8 cellular contexts compared by ENCODE assay signal in the genomic region with DNA sequence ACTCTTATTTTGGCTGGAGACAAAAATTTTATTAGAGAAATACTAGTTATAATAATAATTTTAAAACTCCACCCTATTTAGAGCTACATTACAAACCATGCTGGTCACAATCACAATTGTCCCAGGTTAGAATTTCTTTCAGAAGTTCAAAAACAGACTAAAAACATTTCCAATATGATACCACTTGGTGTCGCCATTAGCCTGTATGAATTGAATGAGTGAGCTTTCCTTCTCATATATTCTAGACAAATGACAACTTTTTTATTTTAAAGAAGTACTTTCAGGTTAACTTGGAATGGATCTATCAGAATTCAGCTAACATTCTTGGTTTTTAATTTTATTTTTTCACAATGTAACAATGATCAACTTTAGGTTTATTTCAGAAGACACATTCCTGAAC. TPM values are rescaled to one million over a fixed set of nuclear protein-coding genes. Genes with fewer than 3 reads are reported as not detected.
A peak's percentile ranks its signal among the peaks of the same experiment; 100 is the strongest.
DNase-seq lines count a peak whose midpoint lies in the region; ATAC-seq, FAIRE-seq and TF ChIP-seq lines count a peak whose summit lies in the region.

No MANE protein-coding gene starts in this region.

- H3K36me3 ChIP-seq in bronchial epithelial cell (ENCODE audit: control insufficient read depth, insufficient read depth, low read length) (no peaks in the 10 kb centered on the region), neural progenitor cell (no peaks in the 10 kb centered on the region), upper lobe of left lung (no peaks in the 10 kb centered on the region)

- no peak for FAIRE-seq in bronchial epithelial cell (lab: Jason Lieb, UNC)

- TF ChIP-seq CTCF in bronchial epithelial cell (IDR thresholded peaks at IDR 0.05; ENCODE audit: insufficient read depth, low read length, severe bottlenecking) (no peak), neural progenitor cell (IDR thresholded peaks at IDR 0.05) (peak; percentile 69), upper lobe of left lung (IDR thresholded peaks at IDR 0.05) (peak in 3 of 6 experiments; percentile 12 to 22 (median 17))

- no peak for TF ChIP-seq EP300 in upper lobe of left lung (IDR thresholded peaks at IDR 0.05)

- TF ChIP-seq POLR2A in upper lobe of left lung (IDR thresholded peaks at IDR 0.05), result no peak

- 20 to 23% methylated on average over 1 of the region's 1 CpG for WGBS in upper lobe of left lung, 2 donors

- H3K27ac ChIP-seq in neural progenitor cell (no peak overlapping the region), upper lobe of left lung (no peak overlapping the region)

- no peaks in the 10 kb centered on the region for H3K9me3 ChIP-seq in neural progenitor cell (ENCODE audit: low read depth)
- H3K9me3 ChIP-seq in upper lobe of left lung, result no peaks in the 10 kb centered on the region

- no peaks in the 10 kb centered on the region for H3F3A ChIP-seq in neural progenitor cell (ENCODE audit: low read depth)

- no peak overlapping the region for H3K4me3 Mint-ChIP-seq in neural progenitor cell

- H3K9ac ChIP-seq in neural progenitor cell, result no peak overlapping the region

- ATAC-seq in GM19463 (IDR thresholded peaks at IDR 0.05; ENCODE audit: unreplicated experiment) (peak; percentile 51), upper lobe of left lung (ENCODE audit: low FRiP score in 2 of 2) (no peak)

- H3K4me1 ChIP-seq in neural progenitor cell, result no peaks in the 10 kb centered on the region
- H3K4me1 ChIP-seq in upper lobe of left lung, result no peaks in the 10 kb centered on the region

- H3K27ac Mint-ChIP-seq in neural progenitor cell, result no peak overlapping the region

- H3K4me2 ChIP-seq in neural progenitor cell, result no peak overlapping the region

- no peaks in the 10 kb centered on the region for H3K9me3 Mint-ChIP-seq in neural progenitor cell

- H3K36me3 Mint-ChIP-seq in neural progenitor cell, result no peaks in the 10 kb centered on the region

- no peaks in the 10 kb centered on the region for H3K4me1 Mint-ChIP-seq in neural progenitor cell

- DNase-seq in Ammon's horn (ENCODE audit: low spot score) (peak; percentile 32), NCI-H146 (lab: John Stamatoyannopoulos, UW) (peak; percentile 67), bronchial epithelial cell (ENCODE audit: low read depth) (peak; percentile 37), neural progenitor cell (ENCODE audit: low spot score) (peak; percentile 45), ecto neural progenitor cell (ENCODE audit: low spot score) (no peak), upper lobe of left lung (no peak), retina (no peak)

- H3K79me2 ChIP-seq in neural progenitor cell (ENCODE audit: low read depth), result no peaks in the 10 kb centered on the region

- no peaks in the 10 kb centered on the region for H3K27me3 ChIP-seq in bronchial epithelial cell (ENCODE audit: control insufficient read depth, insufficient read depth, low read length)
- no peaks in the 10 kb centered on the region for H3K27me3 ChIP-seq in neural progenitor cell
- no peaks in the 10 kb centered on the region for H3K27me3 ChIP-seq in upper lobe of left lung

- H3K27me3 Mint-ChIP-seq in neural progenitor cell (ENCODE audit: insufficient read depth, low read depth), result no peaks in the 10 kb centered on the region

- H3K4me3 ChIP-seq in bronchial epithelial cell (ENCODE audit: low read depth, low read length) (no peak overlapping the region), neural progenitor cell (no peak overlapping the region), upper lobe of left lung (no peak overlapping the region)

- no peaks in the 10 kb centered on the region for H4K20me1 ChIP-seq in neural progenitor cell (ENCODE audit: low read depth)

- no peak overlapping the region for H2AFZ ChIP-seq in neural progenitor cell (replicated peaks)

RNA-seq across cellular contexts. Expression of a gene that starts 48.0 kb away (rescaled TPM):
- 27.9 and 64.8 TPM in 2 replicates for total RNA-seq in bronchial epithelial cell
- total RNA-seq in neural progenitor cell (ENCODE audit: low replicate concordance), result 0.34 and 0.46 TPM in 2 replicates
- total RNA-seq in upper lobe of left lung, result 10 to 100 TPM in 5 of 6 donors, 1 to 10 TPM in 1; 8.4 to 33.7 (median 22.4) TPM

Comparison
In these comparisons a context has a peak if more than half of its experiments do, and no peak if none do; other contexts are left out.
1. DNase-seq: peak in Ammon's horn (single experiment), NCI-H146 (single experiment), bronchial epithelial cell (single experiment) and neural progenitor cell (single experiment); none in ecto neural progenitor cell (single experiment), upper lobe of left lung (0 of 2) and retina (single experiment).